Comparison of ENCODE assay signal across 6 cellular contexts in the genomic region with DNA sequence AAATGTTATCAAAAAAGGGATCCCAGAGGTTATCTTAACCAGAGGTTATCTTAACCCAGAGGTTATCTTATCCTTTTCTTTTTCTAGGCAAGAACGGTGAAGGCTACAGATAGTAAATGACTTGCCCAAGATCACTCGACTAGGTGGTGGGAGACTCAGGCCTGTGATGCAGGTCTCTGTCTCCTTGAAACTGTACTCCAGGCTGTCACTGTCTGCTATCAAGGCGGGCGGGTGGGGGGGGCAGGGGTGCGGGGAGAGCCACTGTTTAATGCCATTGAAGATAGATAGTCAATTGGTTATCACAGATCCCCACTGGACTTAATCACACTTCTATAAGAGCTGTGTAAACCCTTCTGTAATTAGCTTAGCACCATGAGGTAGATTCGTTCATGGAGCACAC.
"Had no signal": no experiment of that assay in that cellular context is flagged by ENCODE, and none has a peak within 500 bp of the region (broad histone marks: within the 10 kb centered on the region; RNA-seq: fewer than 3 reads in every experiment).

No MANE protein-coding gene starts in this region.

- DNase-seq: H9, HCEC 1CT, KBM-7 had no signal

- H3K4me3 ChIP-seq: GM23338 had no signal

- H3K4me2 ChIP-seq: GM23338 had no signal

- ATAC-seq: GM23338, HepG2 had no signal

- H3K27ac ChIP-seq: HL-60 had no signal
